In the genomic region with DNA sequence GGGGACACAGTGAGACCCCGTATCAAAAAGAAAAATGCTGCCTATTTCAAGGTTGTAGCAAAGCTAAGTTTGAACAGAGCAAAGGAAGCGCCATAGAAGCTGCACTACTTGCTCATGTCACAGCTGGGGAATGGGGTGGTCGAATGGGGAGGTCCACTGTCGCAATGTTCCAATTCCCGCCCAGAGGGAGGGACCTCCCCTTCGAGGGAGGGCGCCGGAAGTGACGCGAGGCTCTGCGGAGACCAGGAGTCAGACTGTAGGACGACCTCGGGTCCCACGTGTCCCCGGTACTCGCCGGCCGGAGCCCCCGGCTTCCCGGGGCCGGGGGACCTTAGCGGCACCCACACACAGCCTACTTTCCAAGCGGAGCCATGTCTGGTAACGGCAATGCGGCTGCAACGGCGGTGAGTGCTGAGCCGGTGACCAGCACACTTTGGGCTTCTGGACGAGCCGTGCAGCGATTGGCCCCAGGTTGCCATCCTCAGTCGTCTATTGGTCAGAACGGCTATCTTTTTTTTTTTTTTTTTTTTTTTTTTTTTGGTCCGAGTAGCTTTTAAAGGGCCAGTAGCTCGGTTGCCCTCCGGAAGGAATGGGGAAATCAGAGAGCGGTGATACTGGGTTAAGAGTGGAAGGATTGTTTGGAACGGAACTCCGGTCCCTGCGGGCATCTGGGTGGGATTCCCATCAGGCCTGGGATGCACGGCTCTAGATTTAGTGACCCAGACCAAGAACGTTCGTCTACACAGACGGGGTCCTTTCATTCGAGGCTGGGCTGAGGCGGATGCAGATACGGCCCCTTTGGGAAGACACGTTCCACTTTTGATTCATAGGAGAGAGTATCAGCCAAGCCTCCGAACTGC, we compare ENCODE assay signal across 8 cellular contexts. TPM values are rescaled to one million over a fixed set of nuclear protein-coding genes. Genes with fewer than 3 reads are reported as not detected.
A peak's percentile ranks its signal among the peaks of the same experiment; 100 is the strongest.
DNase-seq lines count a peak whose midpoint lies in the region; TF ChIP-seq lines count a peak whose summit lies in the region.

Gene HMBS (plus strand): TSS at position 219 of the 860 bp plus-strand sequence. CDS start 153 bp downstream, at position 372.

- peaks cover 23% of the 10 kb centered on the region for H3K36me3 ChIP-seq in effector memory CD4-positive, alpha-beta T cell (ENCODE audit: control insufficient read depth, insufficient read depth, low read length)

- peaks cover 6% of the 10 kb centered on the region for H3K4me1 ChIP-seq in effector memory CD4-positive, alpha-beta T cell (ENCODE audit: control insufficient read depth, insufficient read depth, low read length, poor library complexity, severe bottlenecking)

- DNase-seq in CMK (ENCODE audit: low read depth) = peak; percentile 92
- DNase-seq in GM20000 (ENCODE audit: low spot score) = peak; percentile 89
- peak; percentile 98 for DNase-seq in HT-29 (ENCODE audit: low spot score)
- peak; percentile 94 to 95 for DNase-seq in NOMO-1 (lab: John Stamatoyannopoulos, UW; ENCODE audit: unreplicated experiment in 2 of 2)
- peak; percentile 84 to 91 (median 90) for DNase-seq in effector memory CD4-positive, alpha-beta T cell
- DNase-seq in medulla oblongata (ENCODE audit: extremely low spot score) = peak; percentile 98
- peak; percentile 89 for DNase-seq in stimulated activated CD8-positive, alpha-beta memory T cell treated with anti-CD3 and anti-CD28 coated beads, Interleukin-12 subunit alpha, Interleukin-12 subunit beta, amount 100 ng/mL, for 1 hour (ENCODE audit: low read depth)

- no peaks in the 10 kb centered on the region for H3K9me3 ChIP-seq in effector memory CD4-positive, alpha-beta T cell (ENCODE audit: control insufficient read depth, low read length)

- TF ChIP-seq CTCF in GM20000 (IDR thresholded peaks at IDR 0.05; ENCODE audit: extremely low read depth, missing control alignments) = no peak

- no peaks in the 10 kb centered on the region for H3K27me3 ChIP-seq in effector memory CD4-positive, alpha-beta T cell (replicated peaks; ENCODE audit: control insufficient read depth, insufficient read depth, low read length, poor library complexity, severe bottlenecking)

- POLR2A ChIA-PET in activated CD8-positive, alpha-beta memory T cell treated with anti-CD3 and anti-CD28 coated beads for 36 hours (lab: Charles Lee) = interaction anchor here (0.5 to 3.2 kb wide), 13 partner anchors 10 to 1767 kb away, joined by 3 to 44 read pairs (median 7); partner anchors contain the start of gene VPS11

- H3K27ac ChIP-seq in effector memory CD4-positive, alpha-beta T cell (ENCODE audit: insufficient read depth, low read length, poor library complexity, severe bottlenecking) = peak within 1 kb of the TSS; percentile 68

- H3K4me3 ChIP-seq in effector memory CD4-positive, alpha-beta T cell (ENCODE audit: insufficient read depth, low read depth, low read length, poor library complexity, severe bottlenecking) = peak within 1 kb of the TSS; percentile 64

- CTCF ChIA-PET in activated CD8-positive, alpha-beta memory T cell treated with anti-CD3 and anti-CD28 coated beads for 36 hours (lab: Charles Lee) = interaction anchor here (0.6 to 3.0 kb wide), 8 partner anchors 10 to 334 kb away, joined by 3 to 18 read pairs (median 4); partner anchors contain the start of genes CXCR5, SLC37A4 and VPS11

RNA-seq across cellular contexts. Expression of gene HMBS, which starts in this region (rescaled TPM):
- total RNA-seq in HT-29 (2014; rRNA removed; shearing (Covaris generic)) = 21.9 and 25.1 TPM in 2 replicates
- total RNA-seq in activated CD8-positive, alpha-beta memory T cell treated with anti-CD3 and anti-CD28 coated beads for 36 hours = 10 to 100 TPM; 40.5 to 41.3 TPM

Comparison
In these comparisons a context has a peak if more than half of its experiments do, and no peak if none do; other contexts are left out.
1. Peak in every context shown above with its lines: DNase-seq, H3K4me3 ChIP-seq and H3K27ac ChIP-seq.